In genomic region chr4:946517-947471, GRCh38 we compare ENCODE assay signal across 20 cellular contexts. TPM values are rescaled to one million over a fixed set of nuclear protein-coding genes. Genes with fewer than 3 reads are reported as not detected.
"Had no signal": no experiment of that assay in that cellular context is flagged by ENCODE, and none has a peak within 500 bp of the region (broad histone marks: within the 10 kb centered on the region; RNA-seq: fewer than 3 reads in every experiment).

No MANE protein-coding gene starts in this region.

- H3K27ac Mint-ChIP-seq: activated CD4-positive, alpha-beta memory T cell treated with anti-CD3 and anti-CD28 coated beads for 36 hours; activated CD4-positive, alpha-beta T cell treated with anti-CD3 and anti-CD28 coated beads for 36 hours; activated CD8-positive, alpha-beta memory T cell treated with anti-CD3 and anti-CD28 coated beads, Interleukin-2, amount 10 ng/mL, durations not matched to agents 7 days and 5 days; activated naive CD8-positive, alpha-beta T cell treated with anti-CD3 and anti-CD28 coated beads, Interleukin-2, amount 10 ng/mL, durations not matched to agents 7 days and 5 days; nephron; T-cell had no signal

- H3K9me3 Mint-ChIP-seq: activated CD4-positive, alpha-beta memory T cell treated with anti-CD3 and anti-CD28 coated beads for 36 hours; activated naive CD8-positive, alpha-beta T cell treated with anti-CD3 and anti-CD28 coated beads, Interleukin-2, amount 10 ng/mL, durations not matched to agents 7 days and 5 days; nephron; T-cell had no signal

- H3K36me3 Mint-ChIP-seq: activated CD4-positive, alpha-beta memory T cell treated with anti-CD3 and anti-CD28 coated beads for 36 hours; activated CD8-positive, alpha-beta memory T cell treated with anti-CD3 and anti-CD28 coated beads, Interleukin-2, amount 10 ng/mL, durations not matched to agents 7 days and 5 days had no signal

- H3K4me3 Mint-ChIP-seq: activated CD4-positive, alpha-beta memory T cell treated with anti-CD3 and anti-CD28 coated beads for 36 hours; activated CD4-positive, alpha-beta T cell treated with anti-CD3 and anti-CD28 coated beads for 36 hours; activated CD8-positive, alpha-beta memory T cell treated with anti-CD3 and anti-CD28 coated beads, Interleukin-2, amount 10 ng/mL, durations not matched to agents 7 days and 5 days; activated naive CD8-positive, alpha-beta T cell treated with anti-CD3 and anti-CD28 coated beads, Interleukin-2, amount 10 ng/mL, durations not matched to agents 7 days and 5 days had no signal

- DNase-seq: activated CD4-positive, alpha-beta memory T cell treated with anti-CD3 and anti-CD28 coated beads for 36 hours; activated CD4-positive, alpha-beta T cell treated with anti-CD3 and anti-CD28 coated beads for 36 hours; activated CD8-positive, alpha-beta memory T cell treated with anti-CD3 and anti-CD28 coated beads, Interleukin-2, amount 10 ng/mL, durations not matched to agents 7 days and 5 days; activated gamma-delta T cell treated with Interleukin-2 at 50 U/mL for 16 hours; activated naive CD8-positive, alpha-beta T cell treated with anti-CD3 and anti-CD28 coated beads, Interleukin-2, amount 10 ng/mL, durations not matched to agents 7 days and 5 days; activated T-cell treated with anti-CD3 and anti-CD28 coated beads, Interleukin-2, amount 50 U/mL, for 48 hours; anterior cingulate cortex; brain microvascular endothelial cell; dermis blood vessel endothelial cell; erythroblast; left colon; occipital lobe; right lobe of liver; thyroid gland; uterus had no signal

- H3K27me3 Mint-ChIP-seq: activated CD4-positive, alpha-beta memory T cell treated with anti-CD3 and anti-CD28 coated beads for 36 hours; activated CD4-positive, alpha-beta T cell treated with anti-CD3 and anti-CD28 coated beads for 36 hours; activated CD8-positive, alpha-beta memory T cell treated with anti-CD3 and anti-CD28 coated beads, Interleukin-2, amount 10 ng/mL, durations not matched to agents 7 days and 5 days; activated naive CD8-positive, alpha-beta T cell treated with anti-CD3 and anti-CD28 coated beads, Interleukin-2, amount 10 ng/mL, durations not matched to agents 7 days and 5 days; T-cell had no signal

- ATAC-seq: activated CD4-positive, alpha-beta T cell treated with anti-CD3 and anti-CD28 coated beads for 36 hours; activated CD8-positive, alpha-beta memory T cell treated with anti-CD3 and anti-CD28 coated beads, Interleukin-2, amount 10 ng/mL, durations not matched to agents 7 days and 5 days; gastrocnemius medialis; heart left ventricle; right lobe of liver; T-cell had no signal

- H3K4me1 Mint-ChIP-seq: activated CD4-positive, alpha-beta T cell treated with anti-CD3 and anti-CD28 coated beads for 36 hours; activated CD8-positive, alpha-beta memory T cell treated with anti-CD3 and anti-CD28 coated beads, Interleukin-2, amount 10 ng/mL, durations not matched to agents 7 days and 5 days; activated naive CD8-positive, alpha-beta T cell treated with anti-CD3 and anti-CD28 coated beads, Interleukin-2, amount 10 ng/mL, durations not matched to agents 7 days and 5 days had no signal

RNA-seq across cellular contexts. Expression of gene SLC26A1, which starts 46.4 kb away (rescaled TPM):
- total RNA-seq: activated CD4-positive, alpha-beta memory T cell treated with anti-CD3 and anti-CD28 coated beads for 36 hours; activated CD8-positive, alpha-beta memory T cell treated with anti-CD3 and anti-CD28 coated beads, Interleukin-2, amount 10 ng/mL, durations not matched to agents 7 days and 5 days; dermis blood vessel endothelial cell; SK-MEL-5 had no signal
